In genomic region chr12:3487027-3487426, GRCh38 we compare ENCODE assay signal across 24 cellular contexts. TPM values are rescaled to one million over a fixed set of nuclear protein-coding genes. Genes with fewer than 3 reads are reported as not detected.
A peak's percentile ranks its signal among the peaks of the same experiment; 100 is the strongest.
DNase-seq lines count a peak whose midpoint lies in the region; ATAC-seq and TF ChIP-seq lines count a peak whose summit lies in the region.
"Had no signal": no experiment of that assay in that cellular context is flagged by ENCODE, and none has a peak within 500 bp of the region (broad histone marks: within the 10 kb centered on the region; RNA-seq: fewer than 3 reads in every experiment).

No MANE protein-coding gene starts in this region.

- no peak overlapping the region for H3K9ac ChIP-seq in mammary epithelial cell (ENCODE audit: insufficient read depth, low read length)
- H3K9ac ChIP-seq: BLaER1 treated with 17β-estradiol and CSF1 and Interleukin-3, amounts not matched to agents 10 nM and 100 nM; GM23248 had no signal

- CTCF ChIA-PET in MCF 10A (lab: Yijun Ruan, JAX) = interaction anchor here (0.5 to 1.1 kb wide), 3 partner anchors 10 to 504 kb away, joined by 3 to 4 read pairs (median 3); no protein-coding TSS in a partner anchor
- CTCF ChIA-PET in mammary epithelial cell (lab: Charles Lee; ENCODE audit: low non-redundant PET) = no interaction called here
- CTCF ChIA-PET in activated naive CD4-positive, alpha-beta T cell treated with anti-CD3 and anti-CD28 coated beads, Interleukin-2, amount 10 ng/mL, durations not matched to agents 7 days and 5 days (lab: Charles Lee) = no interaction called here

- no peak overlapping the region for H3K4me3 Mint-ChIP-seq in MCF 10A (ENCODE audit: unreplicated experiment)
- no peak overlapping the region for H3K4me3 Mint-ChIP-seq in stimulated activated memory B cell treated with anti-CD40 and anti-IgM and Interleukin-4, amounts not matched to agents 10 μg/mL and 1 μg/mL and 100 μg/mL, for 72 hours
- no peak overlapping the region for H3K4me3 Mint-ChIP-seq in activated naive CD4-positive, alpha-beta T cell treated with anti-CD3 and anti-CD28 coated beads, Interleukin-2, amount 10 ng/mL, durations not matched to agents 7 days and 5 days
- H3K4me3 Mint-ChIP-seq: CD14-positive monocyte; CD4-positive, alpha-beta T cell; CD8-positive, alpha-beta memory T cell had no signal

- in situ Hi-C loops in mammary epithelial cell (cut with MboI; ENCODE audit: low sequenced_read_pairs in 2 of 2) = no loop called here

- no peaks in the 10 kb centered on the region for H3K9me3 ChIP-seq in mammary epithelial cell (replicated peaks; ENCODE audit: insufficient read depth, low read length)
- H3K9me3 ChIP-seq: A549, BE2C had no signal

- no peak overlapping the region for H3K27ac ChIP-seq in mammary epithelial cell (ENCODE audit: insufficient read depth, low read depth, low read length)
- H3K27ac ChIP-seq: A549; BLaER1 treated with 17β-estradiol and CSF1 and Interleukin-3, amounts not matched to agents 10 nM and 100 nM; GM23248 had no signal

- H3K27me3 ChIP-seq in mammary epithelial cell (ENCODE audit: insufficient read depth, low read length) = no peaks in the 10 kb centered on the region

- H3K4me1 Mint-ChIP-seq in MCF 10A (ENCODE audit: insufficient read depth, unreplicated experiment) = peaks cover 24% of the 10 kb centered on the region
- no peaks in the 10 kb centered on the region for H3K4me1 Mint-ChIP-seq in stimulated activated memory B cell treated with anti-CD40 and anti-IgM and Interleukin-4, amounts not matched to agents 10 μg/mL and 1 μg/mL and 100 μg/mL, for 72 hours
- H3K4me1 Mint-ChIP-seq in activated naive CD4-positive, alpha-beta T cell treated with anti-CD3 and anti-CD28 coated beads, Interleukin-2, amount 10 ng/mL, durations not matched to agents 7 days and 5 days = no peaks in the 10 kb centered on the region
- H3K4me1 Mint-ChIP-seq: CD14-positive monocyte had no signal

- intact Hi-C loops in MCF 10A (cut with micrococcal nuclease) (no loop called here), mammary epithelial cell (cut with micrococcal nuclease) (no loop called here)

- dilution Hi-C loops in mammary epithelial cell (cut with HindIII; ENCODE audit: low sequenced_read_pairs) = no loop called here

- 85% methylated on average over 6 of the region's 6 CpGs for WGBS in mammary epithelial cell (ENCODE audit: low coverage, missing lambda C conversion rate)

- TF ChIP-seq CTCF in MCF 10A (IDR thresholded peaks at IDR 0.05; ENCODE audit: unreplicated experiment) (no peak), mammary epithelial cell (conservative IDR thresholded peaks at IDR 0.05 in 1 of 2, IDR thresholded peaks at IDR 0.05 in 1 of 2; ENCODE audit: extremely low read depth in 1 of 2, insufficient read depth in 1 of 2, low read depth in 1 of 2, low read length in 2 of 2) (no peak)

- H4K20me1 ChIP-seq in mammary epithelial cell (ENCODE audit: insufficient read depth, low read length) = no peaks in the 10 kb centered on the region

- H3K4me2 ChIP-seq in mammary epithelial cell (ENCODE audit: insufficient read depth, low read depth, low read length) = no peak overlapping the region
- H3K4me2 ChIP-seq: A549; BLaER1 treated with 17β-estradiol and CSF1 and Interleukin-3, amounts not matched to agents 10 nM and 100 nM had no signal

- H3K36me3 ChIP-seq in mammary epithelial cell (ENCODE audit: insufficient read depth, low read length) = no peaks in the 10 kb centered on the region
- H3K36me3 ChIP-seq: BE2C; BLaER1 treated with 17β-estradiol and CSF1 and Interleukin-3, amounts not matched to agents 10 nM and 100 nM had no signal

- H3K79me2 ChIP-seq in mammary epithelial cell (ENCODE audit: insufficient read depth, low read length) = peaks cover 15% of the 10 kb centered on the region

- H3K4me3 ChIP-seq in mammary epithelial cell (replicated peaks in 1 of 3; ENCODE audit: insufficient read depth in 1 of 3, low read depth in 2 of 3, low read length in 3 of 3) = no peak overlapping the region
- H3K4me3 ChIP-seq: A549; BLaER1 treated with 17β-estradiol and CSF1 and Interleukin-3, amounts not matched to agents 10 nM and 100 nM; GM23248 had no signal

- no peak overlapping the region for H2AFZ ChIP-seq in mammary epithelial cell (ENCODE audit: low read depth, low read length)
- H2AFZ ChIP-seq: GM23248 had no signal

- POLR2A ChIA-PET in MCF 10A (lab: Yijun Ruan, JAX) = interaction anchor here (1.0 kb wide), 1 partner anchor 10 kb away, joined by 4 read pairs; no protein-coding TSS in a partner anchor

- DNase-seq in MCF 10A (ENCODE audit: unreplicated experiment) (no peak), mammary epithelial cell (no peak), islet precursor cell (peak; percentile 52), DMS114 treated with DMSO at 0.1 percent for 48 hours (lab: John Stamatoyannopoulos, UW; ENCODE audit: unreplicated experiment) (no peak)
- DNase-seq in activated naive CD4-positive, alpha-beta T cell treated with anti-CD3 and anti-CD28 coated beads, Interleukin-2, amount 10 ng/mL, durations not matched to agents 7 days and 5 days = no peak
- DNase-seq: 8988T; ACHN; AML-193; BE2C; CD4-positive, alpha-beta T cell; CD8-positive, alpha-beta memory T cell; DMS 273 treated with DMSO at 0.1 percent for 48 hours; DMS53; DMS79 treated with DMSO at 0.1 percent for 48 hours; GF-D8; GM23248; H7 had no signal

- ATAC-seq in stimulated activated memory B cell treated with anti-CD40 and anti-IgM and Interleukin-4, amounts not matched to agents 10 μg/mL and 1 μg/mL and 100 μg/mL, for 72 hours = peak; percentile 32
- ATAC-seq: A549, HCT116 had no signal

- H3K27ac Mint-ChIP-seq in MCF 10A (ENCODE audit: low read depth, unreplicated experiment) = peak overlapping the region; percentile 5
- no peak overlapping the region for H3K27ac Mint-ChIP-seq in stimulated activated memory B cell treated with anti-CD40 and anti-IgM and Interleukin-4, amounts not matched to agents 10 μg/mL and 1 μg/mL and 100 μg/mL, for 72 hours
- no peak overlapping the region for H3K27ac Mint-ChIP-seq in activated naive CD4-positive, alpha-beta T cell treated with anti-CD3 and anti-CD28 coated beads, Interleukin-2, amount 10 ng/mL, durations not matched to agents 7 days and 5 days
- H3K27ac Mint-ChIP-seq: CD14-positive monocyte; CD4-positive, alpha-beta T cell; CD8-positive, alpha-beta memory T cell had no signal

- no peaks in the 10 kb centered on the region for H3K9me3 Mint-ChIP-seq in MCF 10A (ENCODE audit: unreplicated experiment)
- peaks cover 3% of the 10 kb centered on the region for H3K9me3 Mint-ChIP-seq in stimulated activated memory B cell treated with anti-CD40 and anti-IgM and Interleukin-4, amounts not matched to agents 10 μg/mL and 1 μg/mL and 100 μg/mL, for 72 hours
- no peaks in the 10 kb centered on the region for H3K9me3 Mint-ChIP-seq in activated naive CD4-positive, alpha-beta T cell treated with anti-CD3 and anti-CD28 coated beads, Interleukin-2, amount 10 ng/mL, durations not matched to agents 7 days and 5 days
- H3K9me3 Mint-ChIP-seq: CD4-positive, alpha-beta T cell had no signal

- peaks cover 11% of the 10 kb centered on the region for H3K27me3 Mint-ChIP-seq in MCF 10A (ENCODE audit: insufficient read depth, unreplicated experiment)
- peaks cover 39% of the 10 kb centered on the region for H3K27me3 Mint-ChIP-seq in stimulated activated memory B cell treated with anti-CD40 and anti-IgM and Interleukin-4, amounts not matched to agents 10 μg/mL and 1 μg/mL and 100 μg/mL, for 72 hours
- peaks cover 61% of the 10 kb centered on the region for H3K27me3 Mint-ChIP-seq in activated naive CD4-positive, alpha-beta T cell treated with anti-CD3 and anti-CD28 coated beads, Interleukin-2, amount 10 ng/mL, durations not matched to agents 7 days and 5 days

- no TSS peak for BruUV-seq in MCF 10A (replicated peaks; lab: Mats Ljungman, UMichigan)
- BruUV-seq in mammary epithelial cell (replicated peaks; lab: Mats Ljungman, UMichigan) = no TSS peak

- H3K4me1 ChIP-seq in mammary epithelial cell (ENCODE audit: insufficient read depth, low read length) = peaks cover 17% of the 10 kb centered on the region
- H3K4me1 ChIP-seq: A549, BE2C had no signal

- H3K36me3 Mint-ChIP-seq in MCF 10A (ENCODE audit: insufficient read depth, unreplicated experiment) = no peaks in the 10 kb centered on the region
- no peaks in the 10 kb centered on the region for H3K36me3 Mint-ChIP-seq in stimulated activated memory B cell treated with anti-CD40 and anti-IgM and Interleukin-4, amounts not matched to agents 10 μg/mL and 1 μg/mL and 100 μg/mL, for 72 hours
- H3K36me3 Mint-ChIP-seq in activated naive CD4-positive, alpha-beta T cell treated with anti-CD3 and anti-CD28 coated beads, Interleukin-2, amount 10 ng/mL, durations not matched to agents 7 days and 5 days = no peaks in the 10 kb centered on the region
- H3K36me3 Mint-ChIP-seq: CD14-positive monocyte; CD8-positive, alpha-beta memory T cell had no signal

RNA-seq across cellular contexts. Expression of gene PRMT8, which starts 4.0 kb away (rescaled TPM):
- total RNA-seq in MCF 10A (2022) (0.05 and 0.54 TPM in 2 replicates), mammary epithelial cell (10 to 100 TPM in 1 of 2 donors, under 1 TPM in 1; 0.50 to 34.0 TPM)
- 8.9 TPM for polyA plus RNA-seq in mammary epithelial cell
- polyA minus RNA-seq in mammary epithelial cell = 17.8 TPM
- total RNA-seq: CD4-positive, alpha-beta T cell; CD8-positive, alpha-beta memory T cell; Daoy; G401; GM23248 had no signal
- polyA plus RNA-seq: A549, CD14-positive monocyte, GM23248 had no signal
